ENCODE assay signal across 18 cellular contexts in the genomic region with DNA sequence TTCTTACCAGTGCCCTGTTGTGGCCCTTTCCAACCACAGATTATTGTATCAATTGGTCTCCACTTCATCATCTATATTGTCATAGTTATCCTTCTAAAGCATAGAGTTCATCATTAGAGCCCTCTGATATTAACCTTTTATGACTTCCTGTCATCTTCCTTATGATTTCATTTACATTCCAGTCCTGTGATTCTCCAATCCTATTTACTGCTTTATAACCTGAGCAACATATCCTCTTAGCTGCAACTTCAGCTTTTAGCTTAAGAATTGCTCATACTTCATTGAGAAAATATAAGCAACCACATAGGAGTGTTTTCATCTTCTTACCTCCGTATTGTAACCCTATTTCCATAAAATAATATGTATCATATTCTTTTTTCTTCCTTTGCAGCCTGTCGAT.
DNase-seq lines count a peak whose midpoint lies in the region; ATAC-seq, FAIRE-seq and TF ChIP-seq lines count a peak whose summit lies in the region.
"Had no signal": no experiment of that assay in that cellular context is flagged by ENCODE, and none has a peak within 500 bp of the region (broad histone marks: within the 10 kb centered on the region; RNA-seq: fewer than 3 reads in every experiment).

No MANE protein-coding gene starts in this region.

- H3K4me3 ChIP-seq in PC-3 (ENCODE audit: low read length) (no peak overlapping the region), epithelial cell of esophagus (ENCODE audit: low read length) (no peak overlapping the region), keratinocyte (ENCODE audit: control insufficient read depth in 2 of 3, extremely low read depth in 1 of 3, insufficient read depth in 2 of 3, low read depth in 1 of 3, low read length in 3 of 3) (no peak overlapping the region)
- H3K4me3 ChIP-seq: GM23248 had no signal

- H3K4me3 Mint-ChIP-seq in effector memory CD8-positive, alpha-beta T cell, result no peak overlapping the region
- H3K4me3 Mint-ChIP-seq: CD4-positive, alpha-beta memory T cell had no signal

- H3K36me3 ChIP-seq in PC-3 (ENCODE audit: low read depth, low read length) (no peaks in the 10 kb centered on the region), keratinocyte (ENCODE audit: control insufficient read depth in 2 of 2, extremely low read depth in 1 of 2, insufficient read depth in 2 of 2, low read length in 2 of 2) (no peaks in the 10 kb centered on the region)

- peak; percentile 3 for DNase-seq in PC-3
- DNase-seq in RWPE1 (ENCODE audit: low spot score), result peak; percentile 3
- peak; percentile 45 for DNase-seq in epithelial cell of esophagus (ENCODE audit: low read depth)
- no peak for DNase-seq in keratinocyte (ENCODE audit: low read depth, low spot score)
- DNase-seq in effector CD4-positive, alpha-beta T cell, result no peak
- DNase-seq in effector memory CD8-positive, alpha-beta T cell, result no peak
- no peak for DNase-seq in NCI-H2227 (lab: John Stamatoyannopoulos, UW; ENCODE audit: unreplicated experiment)
- DNase-seq: C1 segment of cervical spinal cord; CD4-positive, alpha-beta memory T cell; COR-L47; DMS153; DND-41; GM23248; H7 had no signal

- H3F3A ChIP-seq in PC-3 (ENCODE audit: low read length, unreplicated experiment), result no peaks in the 10 kb centered on the region

- no peak overlapping the region for H3K27ac Mint-ChIP-seq in effector memory CD8-positive, alpha-beta T cell
- H3K27ac Mint-ChIP-seq: CD4-positive, alpha-beta memory T cell had no signal

- CTCF ChIA-PET in PC-3 (lab: Charles Lee), result no interaction called here
- CTCF ChIA-PET in RWPE1 (lab: Yijun Ruan, JAX), result interaction anchor here (0.5 kb wide), 1 partner anchor 289 kb away, joined by 3 read pairs; no protein-coding TSS in a partner anchor

- no peaks in the 10 kb centered on the region for H3K27me3 Mint-ChIP-seq in effector memory CD8-positive, alpha-beta T cell

- H3K9me1 ChIP-seq in keratinocyte (ENCODE audit: control insufficient read depth, extremely low read depth, insufficient read depth, low read length), result no peaks in the 10 kb centered on the region

- TF ChIP-seq CTCF in PC-3 (conservative IDR thresholded peaks at IDR 0.05; ENCODE audit: low read depth, low read length) (no peak), RWPE1 (conservative IDR thresholded peaks at IDR 0.05; ENCODE audit: low read depth) (no peak), epithelial cell of esophagus (IDR thresholded peaks at IDR 0.05; ENCODE audit: insufficient read depth, low read depth, low read length, missing control alignments) (no peak), keratinocyte (optimal IDR thresholded peaks at IDR 0.05 in 1 of 3, IDR thresholded peaks at IDR 0.05 in 1 of 3, conservative IDR thresholded peaks at IDR 0.05 in 1 of 3; ENCODE audit: extremely low read depth in 1 of 3, insufficient read depth in 2 of 3, low read length in 3 of 3) (no peak)

- BruUV-seq in PC-3 (replicated peaks; lab: Mats Ljungman, UMichigan), result no TSS peak

- peaks cover 14% of the 10 kb centered on the region for H3K4me1 ChIP-seq in PC-3 (ENCODE audit: insufficient read depth, low read length)
- peaks cover 7% of the 10 kb centered on the region for H3K4me1 ChIP-seq in keratinocyte (ENCODE audit: control insufficient read depth, extremely low read depth, insufficient read depth, low read length)

- intact Hi-C loops in PC-3 (cut with micrococcal nuclease), result no loop called here

- H3K27me3 ChIP-seq in PC-3 (ENCODE audit: low read length) (no peaks in the 10 kb centered on the region), keratinocyte (ENCODE audit: control insufficient read depth, extremely low read depth, insufficient read depth, low read length) (no peaks in the 10 kb centered on the region)

- FAIRE-seq in keratinocyte (lab: Jason Lieb, UNC), result no peak
- FAIRE-seq: G401.6, GM12892, H1 had no signal

- H3K4me1 Mint-ChIP-seq in effector memory CD8-positive, alpha-beta T cell (ENCODE audit: low read depth in 2 of 2), result no peaks in the 10 kb centered on the region
- H3K4me1 Mint-ChIP-seq: CD4-positive, alpha-beta memory T cell had no signal

- H3K9me3 ChIP-seq in PC-3 (ENCODE audit: low read length), result no peaks in the 10 kb centered on the region
- H3K9me3 ChIP-seq in keratinocyte (ENCODE audit: control insufficient read depth, low read depth, low read length), result no peaks in the 10 kb centered on the region

- H2AFZ ChIP-seq in PC-3 (ENCODE audit: low read length) (no peak overlapping the region), keratinocyte (ENCODE audit: control insufficient read depth, low read length) (no peak overlapping the region)
- H2AFZ ChIP-seq: GM23248 had no signal

- H4K20me1 ChIP-seq in PC-3 (ENCODE audit: low read length), result no peaks in the 10 kb centered on the region
- no peaks in the 10 kb centered on the region for H4K20me1 ChIP-seq in keratinocyte (ENCODE audit: control insufficient read depth, extremely low read depth, insufficient read depth, low read length)

- POLR2A ChIA-PET in PC-3 (lab: Charles Lee; ENCODE audit: unreplicated experiment), result no interaction called here
- POLR2A ChIA-PET in RWPE1 (lab: Yijun Ruan, JAX; ENCODE audit: low non-redundant PET), result no interaction called here

- H3K4me2 ChIP-seq in PC-3 (ENCODE audit: low read length), result peak overlapping the region; percentile 33; the same call in 1 of the 2 replicates
- H3K4me2 ChIP-seq in keratinocyte (ENCODE audit: control insufficient read depth, extremely low read depth, insufficient read depth, low read depth, low read length), result peak overlapping the region; percentile 35

- H3K79me2 ChIP-seq in PC-3 (ENCODE audit: low read length) (no peaks in the 10 kb centered on the region), keratinocyte (ENCODE audit: control insufficient read depth, insufficient read depth, low read length) (no peaks in the 10 kb centered on the region)

- H3K27ac ChIP-seq in PC-3 (ENCODE audit: low read length) (no peak overlapping the region), RWPE1 (no peak overlapping the region), keratinocyte (ENCODE audit: control insufficient read depth, insufficient read depth, low read length) (no peak overlapping the region)
- H3K27ac ChIP-seq: GM23248 had no signal

- H3K9me2 ChIP-seq in PC-3 (replicated peaks; ENCODE audit: low read length), result no peaks in the 10 kb centered on the region; the same call in 1 of the 2 replicates

- peaks cover 0 to 3% of the 10 kb centered on the region in 2 donors for H3K9me3 Mint-ChIP-seq in effector memory CD8-positive, alpha-beta T cell

- dilution Hi-C loops in keratinocyte (cut with MboI; ENCODE audit: extremely low pct_ligation_motif_present, low sequenced_read_pairs), result no loop called here

- no peaks in the 10 kb centered on the region for H3K36me3 Mint-ChIP-seq in effector memory CD8-positive, alpha-beta T cell (ENCODE audit: insufficient read depth)
- H3K36me3 Mint-ChIP-seq: CD4-positive, alpha-beta memory T cell had no signal

- H3K9ac ChIP-seq in PC-3 (ENCODE audit: low read length) (no peak overlapping the region), keratinocyte (ENCODE audit: control insufficient read depth, extremely low read depth, insufficient read depth, low read length) (no peak overlapping the region)
- H3K9ac ChIP-seq: GM23248 had no signal

- ATAC-seq in PC-3, result 0 out of 2 replicates have a peak, but pooled peaks have one; percentile 22
- ATAC-seq in effector memory CD8-positive, alpha-beta T cell (replicated peaks), result no peak
- no peak for ATAC-seq in GM18873 (IDR thresholded peaks at IDR 0.05; ENCODE audit: low FRiP score, unreplicated experiment)

Comparison
In these comparisons a context has a peak if more than half of its experiments do, and no peak if none do; other contexts are left out.
1. DNase-seq: peak in PC-3 (single experiment), RWPE1 (single experiment) and epithelial cell of esophagus (single experiment); none in keratinocyte (single experiment), effector CD4-positive, alpha-beta T cell (single experiment), effector memory CD8-positive, alpha-beta T cell (0 of 3) and NCI-H2227 (single experiment).